ENCODE assay signal across 2 cellular contexts in genomic region chr5:137945825-137946224, GRCh38.
A peak's percentile ranks its signal among the peaks of the same experiment; 100 is the strongest.
TF ChIP-seq lines count a peak whose summit lies in the region.

No MANE protein-coding gene starts in this region.

TF ChIP-seq in IMR-90, 13 proteins besides CTCF, POLR2A, EP300 and RAD21:
- no peak for TF ChIP-seq MXI1 (IDR thresholded peaks at IDR 0.05; ENCODE audit: borderline replicate concordance, low read depth, low read length)
- peak; percentile 88 for TF ChIP-seq MAFK (IDR thresholded peaks at IDR 0.05; ENCODE audit: low read depth, low read length)
- TF ChIP-seq SMC3 (IDR thresholded peaks at IDR 0.05; ENCODE audit: low read depth, low read length), result no peak

TF ChIP-seq in K562, 482 proteins besides CTCF, POLR2A, EP300 and RAD21:
- TF ChIP-seq MAFF (IDR thresholded peaks at IDR 0.05; ENCODE audit: low read length) (peak; percentile 38; the same call in 1 of the 2 replicates), HSF4 (CRISPR knock-in tag; IDR thresholded peaks at IDR 0.05; ENCODE audit: borderline replicate concordance) (no peak), MAFG (tag; conservative IDR thresholded peaks at IDR 0.05) (0 out of 2 replicates have a peak, but pooled peaks have one; percentile 37), C11orf30 (IDR thresholded peaks at IDR 0.05; ENCODE audit: low read depth) (peak; percentile 56; the same call in 1 of the 2 replicates), ZNF316 (IDR thresholded peaks at IDR 0.05) (peak; percentile 83)
